In the genomic region with DNA sequence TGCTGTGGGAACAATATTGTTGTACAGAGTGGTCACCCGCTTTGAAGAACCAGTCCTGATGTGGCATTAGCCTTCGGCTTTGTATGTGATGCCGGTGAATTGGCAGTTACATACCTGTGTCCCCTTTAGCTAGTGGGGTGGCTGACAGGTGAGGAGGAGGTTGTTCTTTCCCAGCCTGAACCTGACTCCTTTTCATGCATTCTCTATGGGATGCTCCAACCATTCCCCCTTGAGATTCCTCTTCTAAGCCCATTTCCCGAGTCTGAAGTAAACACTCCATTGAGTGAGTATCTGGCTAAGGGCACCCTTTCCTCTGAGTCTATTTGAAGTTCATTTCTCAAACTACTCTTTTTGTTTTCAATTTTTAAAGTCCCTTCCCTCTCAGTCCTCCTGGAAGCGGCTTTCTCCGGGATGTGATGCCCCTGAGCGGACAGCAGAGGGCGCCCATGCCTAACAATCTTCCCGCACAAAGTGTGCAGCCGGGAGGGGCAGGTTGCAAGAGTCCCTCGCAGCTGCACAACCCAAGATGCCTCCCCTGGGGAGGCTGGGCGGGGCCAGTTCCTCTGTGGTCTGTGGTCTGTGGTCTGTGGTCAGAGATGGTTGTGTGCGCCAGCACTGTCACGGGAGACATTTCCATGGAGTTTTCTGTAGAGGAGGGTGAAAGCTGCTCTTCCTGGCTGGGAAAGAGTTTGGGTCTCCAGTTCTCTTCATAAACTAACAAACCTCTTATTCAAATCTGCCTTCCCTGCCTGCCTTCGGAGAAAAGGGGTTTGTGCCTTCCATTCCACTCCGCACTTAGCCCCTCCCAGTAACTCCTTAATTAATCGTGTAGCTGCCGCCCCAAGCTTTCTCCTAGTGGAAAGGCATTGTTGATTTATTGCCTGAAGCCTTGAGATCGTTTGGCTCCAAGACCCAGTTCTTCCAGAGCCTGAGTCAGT, we compare ENCODE assay signal across 9 cellular contexts. TPM values are rescaled to one million over a fixed set of nuclear protein-coding genes. Genes with fewer than 3 reads are reported as not detected.
DNase-seq lines count a peak whose midpoint lies in the region; ATAC-seq, FAIRE-seq and TF ChIP-seq lines count a peak whose summit lies in the region.
"Had no signal": no experiment of that assay in that cellular context is flagged by ENCODE, and none has a peak within 500 bp of the region (broad histone marks: within the 10 kb centered on the region; RNA-seq: fewer than 3 reads in every experiment).

No MANE protein-coding gene starts in this region.

- H3K4me1 ChIP-seq in BLaER1 treated with 17β-estradiol and CSF1 and Interleukin-3, amounts not matched to agents 10 nM and 100 nM: peaks cover 13 to 39% (median 23%) of the 10 kb centered on the region in 10 experiments
- H3K4me1 ChIP-seq in liver (ENCODE audit: control insufficient read depth in 4 of 4, insufficient read depth in 4 of 4, low read length in 3 of 4): peaks cover 0 to 3% (median 0%) of the 10 kb centered on the region in 4 donors

- WGBS in liver: 27% methylated on average over 19 of the region's 19 CpGs

- H3K36me3 ChIP-seq in BLaER1 treated with 17β-estradiol and CSF1 and Interleukin-3, amounts not matched to agents 10 nM and 100 nM: no peaks in the 10 kb centered on the region
- H3K36me3 ChIP-seq in liver (ENCODE audit: control insufficient read depth in 4 of 4, insufficient read depth in 3 of 4, low read depth in 1 of 4, low read length in 3 of 4): no peaks in the 10 kb centered on the region

- H3K4me1 Mint-ChIP-seq in activated CD4-positive, alpha-beta T cell treated with anti-CD3 and anti-CD28 coated beads for 36 hours: peaks cover 15% of the 10 kb centered on the region

- no peaks in the 10 kb centered on the region for H3K36me3 Mint-ChIP-seq in activated CD4-positive, alpha-beta T cell treated with anti-CD3 and anti-CD28 coated beads for 36 hours (ENCODE audit: low read depth)

- peaks cover 67% of the 10 kb centered on the region for H3K27me3 Mint-ChIP-seq in activated CD4-positive, alpha-beta T cell treated with anti-CD3 and anti-CD28 coated beads for 36 hours

- H3K27me3 ChIP-seq in BLaER1 treated with 17β-estradiol and CSF1 and Interleukin-3, amounts not matched to agents 10 nM and 100 nM: peaks cover 89 to 98% (median 95%) of the 10 kb centered on the region in 11 experiments
- no peaks in the 10 kb centered on the region for H3K27me3 ChIP-seq in liver (ENCODE audit: control insufficient read depth in 4 of 4, insufficient read depth in 4 of 4, low read length in 3 of 4)

- DNase-seq in GM19239 (ENCODE audit: insufficient read length, low spot score) (peak; percentile 87), NCI-H446 (lab: John Stamatoyannopoulos, UW) (peak; percentile 33 to 75), choroid plexus epithelial cell (ENCODE audit: low read depth) (peak; percentile 98)
- peak; percentile 93 for DNase-seq in activated CD4-positive, alpha-beta T cell treated with anti-CD3 and anti-CD28 coated beads for 36 hours
- DNase-seq in stimulated activated CD4-positive, alpha-beta T cell treated with anti-CD3 and anti-CD28 coated beads, Interleukin-4, amount 100 ng/mL, for 48 hours (ENCODE audit: low read depth in 2 of 2): peak; percentile 73 to 80

- CTCF ChIA-PET in activated CD4-positive, alpha-beta T cell treated with anti-CD3 and anti-CD28 coated beads for 36 hours (lab: Charles Lee): interaction anchor here (0.5 to 6.4 kb wide), 44 partner anchors 8 to 1135 kb away, joined by 3 to 150 read pairs (median 4); no protein-coding TSS in a partner anchor

- no peak overlapping the region for H3K9ac ChIP-seq in BLaER1 treated with 17β-estradiol and CSF1 and Interleukin-3, amounts not matched to agents 10 nM and 100 nM
- no peak overlapping the region for H3K9ac ChIP-seq in liver (ENCODE audit: low read depth in 1 of 2, low read length in 2 of 2)

- TF ChIP-seq CTCF in choroid plexus epithelial cell (conservative IDR thresholded peaks at IDR 0.05; ENCODE audit: low read depth, low read length) (peak; percentile 96), liver (IDR thresholded peaks at IDR 0.05; ENCODE audit: low read depth, low read length, missing input control) (peak; percentile 94)

- H4K20me1 ChIP-seq in BLaER1 treated with 17β-estradiol and CSF1 and Interleukin-3, amounts not matched to agents 10 nM and 100 nM: peaks cover 0 to 60% (median 12%) of the 10 kb centered on the region in 11 experiments; a peak in 16 of 22 replicates

- TF ChIP-seq RAD21 in liver (IDR thresholded peaks at IDR 0.05): peak; percentile 87 to 95

- peak; percentile 95 for FAIRE-seq in GM19239 (lab: Jason Lieb, UNC)
- FAIRE-seq: colon had no signal

- H3K4me3 Mint-ChIP-seq in activated CD4-positive, alpha-beta T cell treated with anti-CD3 and anti-CD28 coated beads for 36 hours: peak overlapping the region; percentile 62

- H3K27ac ChIP-seq in BLaER1 treated with 17β-estradiol and CSF1 and Interleukin-3, amounts not matched to agents 10 nM and 100 nM: 0 out of 22 replicates have a peak overlapping the region, but pooled peaks of 1 of the 11 experiments have one; percentile 7
- H3K27ac ChIP-seq in liver (ENCODE audit: low read depth in 1 of 2, low read length in 2 of 2): no peak overlapping the region

- intact Hi-C loops in activated CD4-positive, alpha-beta T cell treated with anti-CD3 and anti-CD28 coated beads for 36 hours (cut with DNase I, micrococcal nuclease): loop anchor here (1.0 to 5.0 kb wide), 5 partner anchors 200 to 1099 kb away; a partner anchor contains a TSS

- H3K9me3 Mint-ChIP-seq in activated CD4-positive, alpha-beta T cell treated with anti-CD3 and anti-CD28 coated beads for 36 hours (ENCODE audit: low read depth): no peaks in the 10 kb centered on the region

- peak overlapping the region; percentile 67 to 86 (median 77) for H3K4me2 ChIP-seq in BLaER1 treated with 17β-estradiol and CSF1 and Interleukin-3, amounts not matched to agents 10 nM and 100 nM

- POLR2A ChIA-PET in activated CD4-positive, alpha-beta T cell treated with anti-CD3 and anti-CD28 coated beads for 36 hours (lab: Charles Lee): no interaction called here

- H3K27ac Mint-ChIP-seq in activated CD4-positive, alpha-beta T cell treated with anti-CD3 and anti-CD28 coated beads for 36 hours: peak overlapping the region; percentile 43

- peaks cover 0 to 10% (median 0%) of the 10 kb centered on the region in 11 experiments; a peak in 3 of 22 replicates for H3K9me3 ChIP-seq in BLaER1 treated with 17β-estradiol and CSF1 and Interleukin-3, amounts not matched to agents 10 nM and 100 nM (replicated peaks in 1 of 11)
- no peaks in the 10 kb centered on the region for H3K9me3 ChIP-seq in liver (ENCODE audit: control insufficient read depth in 4 of 4, low read length in 3 of 4)

- H3K4me3 ChIP-seq in BLaER1 treated with 17β-estradiol and CSF1 and Interleukin-3, amounts not matched to agents 10 nM and 100 nM: peak overlapping the region in 3 of 10 experiments; percentile 8 to 42 (median 24); a peak in 3 of 20 replicates
- no peak overlapping the region for H3K4me3 ChIP-seq in choroid plexus epithelial cell (ENCODE audit: low read depth, low read length)
- H3K4me3 ChIP-seq in liver (ENCODE audit: low read depth in 1 of 3, low read length in 3 of 3): no peak overlapping the region

- ATAC-seq in HG03378 (IDR thresholded peaks at IDR 0.05; ENCODE audit: unreplicated experiment): peak; percentile 94
- ATAC-seq in activated CD4-positive, alpha-beta T cell treated with anti-CD3 and anti-CD28 coated beads for 36 hours: peak; percentile 95

TF ChIP-seq in liver, 16 proteins besides CTCF, POLR2A, EP300 and RAD21 (continues in another document):
- no peak for TF ChIP-seq HNF4G (IDR thresholded peaks at IDR 0.05)
- no peak for TF ChIP-seq HNF4A (conservative IDR thresholded peaks at IDR 0.05)
- no peak for TF ChIP-seq EGR1 (IDR thresholded peaks at IDR 0.05; ENCODE audit: low read depth in 2 of 2)
- no peak for TF ChIP-seq NR2F2 (IDR thresholded peaks at IDR 0.05)
- no peak for TF ChIP-seq FOXA1 (IDR thresholded peaks at IDR 0.05)
- TF ChIP-seq SP1 (IDR thresholded peaks at IDR 0.05): no peak
- TF ChIP-seq YY1 (IDR thresholded peaks at IDR 0.05): no peak
- TF ChIP-seq, protein P1, sequence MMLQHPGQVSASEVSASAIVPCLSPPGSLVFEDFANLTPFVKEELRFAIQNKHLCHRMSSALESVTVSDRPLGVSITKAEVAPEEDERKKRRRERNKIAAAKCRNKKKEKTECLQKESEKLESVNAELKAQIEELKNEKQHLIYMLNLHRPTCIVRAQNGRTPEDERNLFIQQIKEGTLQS (IDR thresholded peaks at IDR 0.05): no peak
- TF ChIP-seq FOXA2 (IDR thresholded peaks at IDR 0.05): no peak
- TF ChIP-seq, protein P2, sequence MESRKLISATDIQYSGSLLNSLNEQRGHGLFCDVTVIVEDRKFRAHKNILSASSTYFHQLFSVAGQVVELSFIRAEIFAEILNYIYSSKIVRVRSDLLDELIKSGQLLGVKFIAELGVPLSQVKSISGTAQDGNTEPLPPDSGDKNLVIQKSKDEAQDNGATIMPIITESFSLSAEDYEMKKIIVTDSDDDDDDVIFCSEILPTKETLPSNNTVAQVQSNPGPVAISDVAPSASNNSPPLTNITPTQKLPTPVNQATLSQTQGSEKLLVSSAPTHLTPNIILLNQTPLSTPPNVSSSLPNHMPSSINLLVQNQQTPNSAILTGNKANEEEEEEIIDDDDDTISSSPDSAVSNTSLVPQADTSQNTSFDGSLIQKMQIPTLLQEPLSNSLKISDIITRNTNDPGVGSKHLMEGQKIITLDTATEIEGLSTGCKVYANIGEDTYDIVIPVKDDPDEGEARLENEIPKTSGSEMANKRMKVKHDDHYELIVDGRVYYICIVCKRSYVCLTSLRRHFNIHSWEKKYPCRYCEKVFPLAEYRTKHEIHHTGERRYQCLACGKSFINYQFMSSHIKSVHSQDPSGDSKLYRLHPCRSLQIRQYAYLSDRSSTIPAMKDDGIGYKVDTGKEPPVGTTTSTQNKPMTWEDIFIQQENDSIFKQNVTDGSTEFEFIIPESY (IDR thresholded peaks at IDR 0.05): no peak
- TF ChIP-seq TAF1 (conservative IDR thresholded peaks at IDR 0.05): no peak
- TF ChIP-seq, protein P3, sequence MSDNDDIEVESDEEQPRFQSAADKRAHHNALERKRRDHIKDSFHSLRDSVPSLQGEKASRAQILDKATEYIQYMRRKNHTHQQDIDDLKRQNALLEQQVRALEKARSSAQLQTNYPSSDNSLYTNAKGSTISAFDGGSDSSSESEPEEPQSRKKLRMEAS (IDR thresholded peaks at IDR 0.05): no peak

RNA-seq across cellular contexts. Expression of a gene that starts 36.4 kb away (rescaled TPM):
- not detected for total RNA-seq in activated CD4-positive, alpha-beta T cell treated with anti-CD3 and anti-CD28 coated beads for 36 hours
- total RNA-seq in liver: under 1 TPM; 0.05 to 0.17 TPM
- not detected for polyA plus RNA-seq in liver

RNA-seq across cellular contexts. Expression of a gene that starts 52.0 kb away (rescaled TPM):
- under 1 TPM in 1 of 2 experiments, not detected in 1; 0.16 TPM for total RNA-seq in activated CD4-positive, alpha-beta T cell treated with anti-CD3 and anti-CD28 coated beads for 36 hours
- total RNA-seq in liver: under 1 TPM in 1 of 2 donors, not detected in 1; 0.42 TPM
- polyA plus RNA-seq in liver: under 1 TPM; 0.12 to 0.44 TPM
